9 cellular contexts compared by ENCODE assay signal in the genomic region with DNA sequence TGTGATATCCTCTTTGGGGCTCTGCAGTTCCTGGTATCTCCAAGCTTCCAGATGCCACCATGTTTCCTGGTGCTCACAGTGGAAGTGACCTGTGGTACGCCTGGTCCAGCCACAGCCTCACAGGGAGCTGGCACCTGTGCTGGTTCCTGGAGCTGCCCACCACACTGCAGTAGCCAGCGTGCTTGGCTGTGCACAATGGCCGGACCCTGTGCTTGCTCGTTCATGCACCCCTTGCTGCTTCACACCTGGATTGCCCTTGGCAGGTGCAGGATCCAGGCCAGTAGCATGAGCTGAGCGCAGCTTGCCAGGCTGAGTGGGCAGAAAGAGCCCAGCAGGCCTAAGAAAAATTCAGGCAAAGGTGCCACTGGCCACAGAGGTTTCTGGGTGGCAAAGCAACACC.
"Had no signal": no experiment of that assay in that cellular context is flagged by ENCODE, and none has a peak within 500 bp of the region (broad histone marks: within the 10 kb centered on the region; RNA-seq: fewer than 3 reads in every experiment).

No MANE protein-coding gene starts in this region.

- H3K4me3 ChIP-seq: GM23248, GM23338, HAP-1 had no signal

- H3K4me1 ChIP-seq: HAP-1 had no signal

- H3K27ac ChIP-seq: GM23248 had no signal

- H2AFZ ChIP-seq: GM23248, GM23338 had no signal

- DNase-seq: GM23248, GOT3, H7, H9, HCEC 1CT, HFFc6 had no signal

- H3K36me3 ChIP-seq: HAP-1 had no signal

- ATAC-seq: GM23338, HCT116 had no signal

- H3K9ac ChIP-seq: GM23248 had no signal

- H3K4me2 ChIP-seq: GM23338 had no signal
